In the genomic region with DNA sequence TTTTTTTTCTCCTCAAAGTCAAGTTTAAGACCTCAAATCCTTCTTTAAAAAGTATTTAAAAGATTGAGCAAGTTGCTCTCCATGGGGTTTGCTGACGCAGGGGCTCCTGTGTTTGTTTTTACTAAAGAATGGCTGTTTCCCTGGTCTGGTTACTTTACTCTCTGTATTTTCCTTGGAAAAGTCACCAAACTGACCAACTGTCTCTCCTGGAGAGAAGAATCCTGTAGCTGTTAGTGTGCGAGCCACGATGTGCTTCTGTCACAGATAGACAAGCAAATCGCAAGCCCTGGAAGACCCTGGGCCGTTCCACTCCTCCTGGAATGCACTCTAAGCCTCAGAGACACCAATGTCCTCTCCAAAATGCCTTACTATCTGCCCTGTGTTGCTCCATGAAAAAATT, we compare ENCODE assay signal across 1 cellular context.
TF ChIP-seq lines count a peak whose summit lies in the region.

No MANE protein-coding gene starts in this region.

TF ChIP-seq in IMR-90, 13 proteins besides CTCF, POLR2A, EP300 and RAD21 (continued from another document):
- no peak for TF ChIP-seq FOS (IDR thresholded peaks at IDR 0.05; ENCODE audit: low read depth, low read length)
